In genomic region chr9:994005-994404, GRCh38 we compare ENCODE assay signal across 18 cellular contexts. TPM values are rescaled to one million over a fixed set of nuclear protein-coding genes. Genes with fewer than 3 reads are reported as not detected.
DNase-seq lines count a peak whose midpoint lies in the region; ATAC-seq and TF ChIP-seq lines count a peak whose summit lies in the region.
"Had no signal": no experiment of that assay in that cellular context is flagged by ENCODE, and none has a peak within 500 bp of the region (broad histone marks: within the 10 kb centered on the region; RNA-seq: fewer than 3 reads in every experiment).

No MANE protein-coding gene starts in this region.

- no peak overlapping the region for H3K9ac ChIP-seq in MM.1S (ENCODE audit: low read length)

- no peaks in the 10 kb centered on the region for H3K9me3 Mint-ChIP-seq in activated CD4-positive, alpha-beta T cell treated with anti-CD3 and anti-CD28 coated beads, Interleukin-2, amount 10 ng/mL, durations not matched to agents 24 days and 14 days
- H3K9me3 Mint-ChIP-seq in osteocyte (ENCODE audit: unreplicated experiment): no peaks in the 10 kb centered on the region
- H3K9me3 Mint-ChIP-seq: nephron had no signal

- H4K20me1 ChIP-seq in MM.1S (ENCODE audit: insufficient read depth, low read length): no peaks in the 10 kb centered on the region

- H3K4me2 ChIP-seq in MM.1S (ENCODE audit: low read depth, low read length): peak overlapping the region; percentile 55
- H3K4me2 ChIP-seq: A549 had no signal

- no peak overlapping the region; the same call in 1 of the 2 replicates for H3K4me3 ChIP-seq in MM.1S (ENCODE audit: low read length)
- H3K4me3 ChIP-seq: A549, sigmoid colon, thyroid gland had no signal

- no peaks in the 10 kb centered on the region for H3K36me3 ChIP-seq in MM.1S (replicated peaks; ENCODE audit: insufficient read depth, low read length)
- H3K36me3 ChIP-seq: sigmoid colon had no signal

- H3K36me3 Mint-ChIP-seq in activated CD4-positive, alpha-beta T cell treated with anti-CD3 and anti-CD28 coated beads, Interleukin-2, amount 10 ng/mL, durations not matched to agents 24 days and 14 days (ENCODE audit: low read depth): no peaks in the 10 kb centered on the region
- no peaks in the 10 kb centered on the region for H3K36me3 Mint-ChIP-seq in osteocyte (ENCODE audit: unreplicated experiment)

- H3K79me2 ChIP-seq in MM.1S (ENCODE audit: low read length): no peaks in the 10 kb centered on the region

- H3K4me3 Mint-ChIP-seq in activated CD4-positive, alpha-beta T cell treated with anti-CD3 and anti-CD28 coated beads, Interleukin-2, amount 10 ng/mL, durations not matched to agents 24 days and 14 days: no peak overlapping the region
- H3K4me3 Mint-ChIP-seq in osteocyte (ENCODE audit: unreplicated experiment): no peak overlapping the region
- H3K4me3 Mint-ChIP-seq: nephron had no signal

- no peak overlapping the region for H3K27ac Mint-ChIP-seq in activated CD4-positive, alpha-beta T cell treated with anti-CD3 and anti-CD28 coated beads, Interleukin-2, amount 10 ng/mL, durations not matched to agents 24 days and 14 days
- H3K27ac Mint-ChIP-seq in osteocyte (ENCODE audit: unreplicated experiment): no peak overlapping the region
- H3K27ac Mint-ChIP-seq: nephron had no signal

- no peaks in the 10 kb centered on the region for H3K27me3 ChIP-seq in MM.1S (replicated peaks; ENCODE audit: insufficient read depth, low read length)
- H3K27me3 ChIP-seq: thyroid gland had no signal

- H3K9me3 ChIP-seq in MM.1S (replicated peaks; ENCODE audit: insufficient read depth, low read length): no peaks in the 10 kb centered on the region
- H3K9me3 ChIP-seq: sigmoid colon, thyroid gland had no signal

- ATAC-seq in HG02610 (IDR thresholded peaks at IDR 0.05; ENCODE audit: unreplicated experiment): peak; percentile 77
- no peak for ATAC-seq in HG03135 (IDR thresholded peaks at IDR 0.05; ENCODE audit: unreplicated experiment)
- ATAC-seq: A549 had no signal

- peaks cover 18% of the 10 kb centered on the region for H3K4me1 ChIP-seq in MM.1S (ENCODE audit: low read length)

- peaks cover 10% of the 10 kb centered on the region for H3K27me3 Mint-ChIP-seq in activated CD4-positive, alpha-beta T cell treated with anti-CD3 and anti-CD28 coated beads, Interleukin-2, amount 10 ng/mL, durations not matched to agents 24 days and 14 days
- H3K27me3 Mint-ChIP-seq in osteocyte (ENCODE audit: unreplicated experiment): no peaks in the 10 kb centered on the region

- no peaks in the 10 kb centered on the region for H3K9me2 ChIP-seq in MM.1S (replicated peaks; ENCODE audit: insufficient read depth, low read length)

- TF ChIP-seq CTCF in MM.1S (IDR thresholded peaks at IDR 0.05; ENCODE audit: low read length) (no peak), osteocyte (IDR thresholded peaks at IDR 0.05) (no peak)

- peaks cover 14% of the 10 kb centered on the region for H3F3A ChIP-seq in MM.1S (ENCODE audit: insufficient read depth, low read length)

- DNase-seq in activated CD4-positive, alpha-beta T cell treated with anti-CD3 and anti-CD28 coated beads, Interleukin-2, amount 10 ng/mL, durations not matched to agents 24 days and 14 days: peak; percentile 63
- no peak for DNase-seq in activated CD4-positive, alpha-beta T cell treated with anti-CD3 and anti-CD28 coated beads, Interleukin-2, amount 50 U/mL, for 48 hours
- DNase-seq in MM.1S (peak; percentile 81), osteocyte (ENCODE audit: extremely low spot score, unreplicated experiment) (peak; percentile 7), NCI-H2196 treated with DMSO at 0.1 percent for 48 hours (lab: John Stamatoyannopoulos, UW; ENCODE audit: unreplicated experiment) (no peak), OCI-M2 (lab: John Stamatoyannopoulos, UW; ENCODE audit: unreplicated experiment) (no peak)
- DNase-seq: anterior cingulate cortex, DMS 273 treated with DMSO at 0.1 percent for 48 hours, NCI-H345, sigmoid colon, thyroid gland had no signal

- H2AFZ ChIP-seq in MM.1S (ENCODE audit: low read length): peak overlapping the region; percentile 22; the same call in 1 of the 2 replicates

- intact Hi-C loops in activated CD4-positive, alpha-beta T cell treated with anti-CD3 and anti-CD28 coated beads, Interleukin-2, amount 10 ng/mL, durations not matched to agents 24 days and 14 days (cut with micrococcal nuclease): no loop called here

- H3K4me1 Mint-ChIP-seq in activated CD4-positive, alpha-beta T cell treated with anti-CD3 and anti-CD28 coated beads, Interleukin-2, amount 10 ng/mL, durations not matched to agents 24 days and 14 days: peaks cover 5% of the 10 kb centered on the region
- no peaks in the 10 kb centered on the region for H3K4me1 Mint-ChIP-seq in osteocyte (ENCODE audit: unreplicated experiment)

- H3K27ac ChIP-seq in MM.1S (ENCODE audit: low read length): peak overlapping the region; percentile 54
- H3K27ac ChIP-seq: A549, RWPE1, sigmoid colon, thyroid gland had no signal

RNA-seq across cellular contexts. Expression of gene DMRT3, which starts 17.6 kb away (rescaled TPM):
- not detected in 2 replicates for total RNA-seq in activated CD4-positive, alpha-beta T cell treated with anti-CD3 and anti-CD28 coated beads, Interleukin-2, amount 10 ng/mL, durations not matched to agents 24 days and 14 days
- total RNA-seq in osteocyte: not detected in 2 replicates
- total RNA-seq: MCF 10A, sigmoid colon had no signal

RNA-seq across cellular contexts. Expression of gene DMRT2, which starts 56.2 kb away (rescaled TPM):
- 0.21 and 0.26 TPM in 2 replicates for total RNA-seq in activated CD4-positive, alpha-beta T cell treated with anti-CD3 and anti-CD28 coated beads, Interleukin-2, amount 10 ng/mL, durations not matched to agents 24 days and 14 days
- total RNA-seq in osteocyte: not detected in 2 replicates
- total RNA-seq: glomerular endothelial cell, MCF 10A had no signal

Comparison
In these comparisons a context has a peak if more than half of its experiments do, and no peak if none do; other contexts are left out.
1. DNase-seq: peak in activated CD4-positive, alpha-beta T cell treated with anti-CD3 and anti-CD28 coated beads, Interleukin-2, amount 10 ng/mL, durations not matched to agents 24 days and 14 days (single experiment), MM.1S (single experiment) and osteocyte (single experiment); none in activated CD4-positive, alpha-beta T cell treated with anti-CD3 and anti-CD28 coated beads, Interleukin-2, amount 50 U/mL, for 48 hours (0 of 2), NCI-H2196 treated with DMSO at 0.1 percent for 48 hours (single experiment) and OCI-M2 (single experiment).